ENCODE assay signal across 1 cellular context in the genomic region with DNA sequence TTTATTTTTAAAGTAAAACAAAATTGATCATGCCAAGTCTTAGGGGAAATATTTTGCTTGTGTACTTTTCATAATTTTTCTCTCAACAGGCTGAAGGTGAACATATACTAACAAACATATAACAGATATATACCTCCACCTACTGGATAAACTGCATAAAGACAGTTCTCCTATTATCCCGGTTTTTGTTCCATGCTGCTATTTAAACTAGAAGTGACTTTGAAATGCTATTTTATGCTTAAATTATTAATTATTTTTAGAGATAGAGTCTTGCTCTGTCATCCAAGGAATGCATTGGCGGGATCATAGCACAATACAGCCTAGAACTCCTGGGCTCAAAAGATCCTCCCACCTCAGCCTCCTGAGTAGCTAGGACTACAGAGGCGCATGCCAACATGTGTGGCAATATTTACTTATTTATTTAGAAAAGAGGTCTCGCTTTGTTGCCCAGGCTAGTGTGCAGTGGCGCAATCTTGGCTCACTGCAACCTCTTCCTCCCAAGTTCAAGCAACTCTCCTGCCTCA.
TF ChIP-seq lines count a peak whose summit lies in the region.

No MANE protein-coding gene starts in this region.

TF ChIP-seq in H1, 55 proteins besides CTCF, POLR2A, EP300 and RAD21 (continued from another document):
- TF ChIP-seq, protein P1, sequence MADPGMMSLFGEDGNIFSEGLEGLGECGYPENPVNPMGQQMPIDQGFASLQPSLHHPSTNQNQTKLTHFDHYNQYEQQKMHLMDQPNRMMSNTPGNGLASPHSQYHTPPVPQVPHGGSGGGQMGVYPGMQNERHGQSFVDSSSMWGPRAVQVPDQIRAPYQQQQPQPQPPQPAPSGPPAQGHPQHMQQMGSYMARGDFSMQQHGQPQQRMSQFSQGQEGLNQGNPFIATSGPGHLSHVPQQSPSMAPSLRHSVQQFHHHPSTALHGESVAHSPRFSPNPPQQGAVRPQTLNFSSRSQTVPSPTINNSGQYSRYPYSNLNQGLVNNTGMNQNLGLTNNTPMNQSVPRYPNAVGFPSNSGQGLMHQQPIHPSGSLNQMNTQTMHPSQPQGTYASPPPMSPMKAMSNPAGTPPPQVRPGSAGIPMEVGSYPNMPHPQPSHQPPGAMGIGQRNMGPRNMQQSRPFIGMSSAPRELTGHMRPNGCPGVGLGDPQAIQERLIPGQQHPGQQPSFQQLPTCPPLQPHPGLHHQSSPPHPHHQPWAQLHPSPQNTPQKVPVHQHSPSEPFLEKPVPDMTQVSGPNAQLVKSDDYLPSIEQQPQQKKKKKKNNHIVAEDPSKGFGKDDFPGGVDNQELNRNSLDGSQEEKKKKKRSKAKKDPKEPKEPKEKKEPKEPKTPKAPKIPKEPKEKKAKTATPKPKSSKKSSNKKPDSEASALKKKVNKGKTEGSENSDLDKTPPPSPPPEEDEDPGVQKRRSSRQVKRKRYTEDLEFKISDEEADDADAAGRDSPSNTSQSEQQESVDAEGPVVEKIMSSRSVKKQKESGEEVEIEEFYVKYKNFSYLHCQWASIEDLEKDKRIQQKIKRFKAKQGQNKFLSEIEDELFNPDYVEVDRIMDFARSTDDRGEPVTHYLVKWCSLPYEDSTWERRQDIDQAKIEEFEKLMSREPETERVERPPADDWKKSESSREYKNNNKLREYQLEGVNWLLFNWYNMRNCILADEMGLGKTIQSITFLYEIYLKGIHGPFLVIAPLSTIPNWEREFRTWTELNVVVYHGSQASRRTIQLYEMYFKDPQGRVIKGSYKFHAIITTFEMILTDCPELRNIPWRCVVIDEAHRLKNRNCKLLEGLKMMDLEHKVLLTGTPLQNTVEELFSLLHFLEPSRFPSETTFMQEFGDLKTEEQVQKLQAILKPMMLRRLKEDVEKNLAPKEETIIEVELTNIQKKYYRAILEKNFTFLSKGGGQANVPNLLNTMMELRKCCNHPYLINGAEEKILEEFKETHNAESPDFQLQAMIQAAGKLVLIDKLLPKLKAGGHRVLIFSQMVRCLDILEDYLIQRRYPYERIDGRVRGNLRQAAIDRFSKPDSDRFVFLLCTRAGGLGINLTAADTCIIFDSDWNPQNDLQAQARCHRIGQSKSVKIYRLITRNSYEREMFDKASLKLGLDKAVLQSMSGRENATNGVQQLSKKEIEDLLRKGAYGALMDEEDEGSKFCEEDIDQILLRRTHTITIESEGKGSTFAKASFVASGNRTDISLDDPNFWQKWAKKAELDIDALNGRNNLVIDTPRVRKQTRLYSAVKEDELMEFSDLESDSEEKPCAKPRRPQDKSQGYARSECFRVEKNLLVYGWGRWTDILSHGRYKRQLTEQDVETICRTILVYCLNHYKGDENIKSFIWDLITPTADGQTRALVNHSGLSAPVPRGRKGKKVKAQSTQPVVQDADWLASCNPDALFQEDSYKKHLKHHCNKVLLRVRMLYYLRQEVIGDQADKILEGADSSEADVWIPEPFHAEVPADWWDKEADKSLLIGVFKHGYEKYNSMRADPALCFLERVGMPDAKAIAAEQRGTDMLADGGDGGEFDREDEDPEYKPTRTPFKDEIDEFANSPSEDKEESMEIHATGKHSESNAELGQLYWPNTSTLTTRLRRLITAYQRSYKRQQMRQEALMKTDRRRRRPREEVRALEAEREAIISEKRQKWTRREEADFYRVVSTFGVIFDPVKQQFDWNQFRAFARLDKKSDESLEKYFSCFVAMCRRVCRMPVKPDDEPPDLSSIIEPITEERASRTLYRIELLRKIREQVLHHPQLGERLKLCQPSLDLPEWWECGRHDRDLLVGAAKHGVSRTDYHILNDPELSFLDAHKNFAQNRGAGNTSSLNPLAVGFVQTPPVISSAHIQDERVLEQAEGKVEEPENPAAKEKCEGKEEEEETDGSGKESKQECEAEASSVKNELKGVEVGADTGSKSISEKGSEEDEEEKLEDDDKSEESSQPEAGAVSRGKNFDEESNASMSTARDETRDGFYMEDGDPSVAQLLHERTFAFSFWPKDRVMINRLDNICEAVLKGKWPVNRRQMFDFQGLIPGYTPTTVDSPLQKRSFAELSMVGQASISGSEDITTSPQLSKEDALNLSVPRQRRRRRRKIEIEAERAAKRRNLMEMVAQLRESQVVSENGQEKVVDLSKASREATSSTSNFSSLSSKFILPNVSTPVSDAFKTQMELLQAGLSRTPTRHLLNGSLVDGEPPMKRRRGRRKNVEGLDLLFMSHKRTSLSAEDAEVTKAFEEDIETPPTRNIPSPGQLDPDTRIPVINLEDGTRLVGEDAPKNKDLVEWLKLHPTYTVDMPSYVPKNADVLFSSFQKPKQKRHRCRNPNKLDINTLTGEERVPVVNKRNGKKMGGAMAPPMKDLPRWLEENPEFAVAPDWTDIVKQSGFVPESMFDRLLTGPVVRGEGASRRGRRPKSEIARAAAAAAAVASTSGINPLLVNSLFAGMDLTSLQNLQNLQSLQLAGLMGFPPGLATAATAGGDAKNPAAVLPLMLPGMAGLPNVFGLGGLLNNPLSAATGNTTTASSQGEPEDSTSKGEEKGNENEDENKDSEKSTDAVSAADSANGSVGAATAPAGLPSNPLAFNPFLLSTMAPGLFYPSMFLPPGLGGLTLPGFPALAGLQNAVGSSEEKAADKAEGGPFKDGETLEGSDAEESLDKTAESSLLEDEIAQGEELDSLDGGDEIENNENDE (IDR thresholded peaks at IDR 0.05; ENCODE audit: insufficient replicate concordance, low read length): no peak
- TF ChIP-seq RNF2 (IDR thresholded peaks at IDR 0.05; ENCODE audit: borderline replicate concordance, low read depth, low read length, missing control alignments, poor library complexity, severe bottlenecking): no peak
- no peak for TF ChIP-seq KDM1A (IDR thresholded peaks at IDR 0.05; ENCODE audit: borderline replicate concordance, low read length)
- no peak for TF ChIP-seq KDM5A (IDR thresholded peaks at IDR 0.05; ENCODE audit: low read length)
- TF ChIP-seq, protein P2, sequence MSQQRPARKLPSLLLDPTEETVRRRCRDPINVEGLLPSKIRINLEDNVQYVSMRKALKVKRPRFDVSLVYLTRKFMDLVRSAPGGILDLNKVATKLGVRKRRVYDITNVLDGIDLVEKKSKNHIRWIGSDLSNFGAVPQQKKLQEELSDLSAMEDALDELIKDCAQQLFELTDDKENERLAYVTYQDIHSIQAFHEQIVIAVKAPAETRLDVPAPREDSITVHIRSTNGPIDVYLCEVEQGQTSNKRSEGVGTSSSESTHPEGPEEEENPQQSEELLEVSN (IDR thresholded peaks at IDR 0.05): no peak
- no peak for TF ChIP-seq CTBP2 (IDR thresholded peaks at IDR 0.05; ENCODE audit: borderline replicate concordance, insufficient read depth, insufficient read length, low read length)
- TF ChIP-seq POLR2AphosphoS5 (IDR thresholded peaks at IDR 0.05; ENCODE audit: low read depth, low read length): no peak
- TF ChIP-seq CEBPB (IDR thresholded peaks at IDR 0.05; ENCODE audit: low read depth, low read length): no peak
